Comparison of ENCODE assay signal across 19 cellular contexts in the genomic region with DNA sequence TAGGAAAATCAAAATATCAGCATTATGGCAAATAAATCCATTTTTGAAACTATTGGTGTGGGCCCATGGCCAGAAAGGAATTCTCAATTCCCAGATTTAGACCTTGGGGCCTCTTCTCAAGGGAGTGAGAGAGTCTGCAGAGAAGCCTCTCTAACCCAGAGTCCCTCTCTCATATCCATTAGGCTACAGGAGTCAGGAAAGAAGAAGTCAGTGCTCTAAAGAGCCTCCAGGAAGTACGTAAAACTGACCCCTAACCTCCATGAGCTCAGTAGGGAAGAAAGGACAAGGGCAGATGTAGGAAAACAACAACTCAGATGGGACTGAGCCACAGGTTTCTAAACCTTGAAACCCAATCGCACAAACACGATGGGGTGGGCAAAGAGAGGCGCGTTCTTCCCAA.
"Had no signal": no experiment of that assay in that cellular context is flagged by ENCODE, and none has a peak within 500 bp of the region (broad histone marks: within the 10 kb centered on the region; RNA-seq: fewer than 3 reads in every experiment).

No MANE protein-coding gene starts in this region.

- DNase-seq: activated CD4-positive, alpha-beta T cell treated with anti-CD3 and anti-CD28 coated beads, Interleukin-2, amount 10 ng/mL, durations not matched to agents 7 days and 5 days; activated CD4-positive, CD25-positive, alpha-beta regulatory T cell treated with anti-CD3 and anti-CD28 coated beads, Interleukin-2, amount 50 U/mL, for 72 hours; activated CD8-positive, alpha-beta memory T cell treated with anti-CD3 and anti-CD28 coated beads, Interleukin-2, amount 10 ng/mL, durations not matched to agents 7 days and 5 days; activated CD8-positive, alpha-beta T cell treated with anti-CD3 and anti-CD28 coated beads for 36 hours; activated effector memory CD4-positive, alpha-beta T cell treated with anti-CD3 and anti-CD28 coated beads, Interleukin-2, amount 50 U/mL, for 16 hours; activated naive CD4-positive, alpha-beta T cell treated with anti-CD3 and anti-CD28 coated beads, Interleukin-2, amount 10 ng/mL, durations not matched to agents 7 days and 5 days; activated T-cell treated with anti-CD3 and anti-CD28 coated beads for 4 hours; body of pancreas; kidney glomerular epithelial cell; retina; stimulated activated CD4-positive, alpha-beta T cell treated with anti-CD3 and anti-CD28 coated beads, Interleukin-2, amount 100 ng/mL, for 24 hours; stimulated activated naive B cell treated with anti-CD40 and anti-IgM and Interleukin-4, amounts not matched to agents 10 μg/mL and 1 μg/mL and 100 μg/mL, for 72 hours; WERI-Rb-1 had no signal

- H3K4me1 ChIP-seq: body of pancreas had no signal

- ATAC-seq: activated CD8-positive, alpha-beta memory T cell treated with anti-CD3 and anti-CD28 coated beads, Interleukin-2, amount 10 ng/mL, durations not matched to agents 7 days and 5 days; activated CD8-positive, alpha-beta T cell treated with anti-CD3 and anti-CD28 coated beads for 36 hours; body of pancreas; SK-N-SH treated with all-trans-retinoic acid at 6 μM for 48 hours; stimulated activated naive B cell treated with anti-CD40 and anti-IgM and Interleukin-4, amounts not matched to agents 10 μg/mL and 1 μg/mL and 100 μg/mL, for 72 hours had no signal

- H3K27ac ChIP-seq: body of pancreas, cardiac muscle cell, epithelial cell of prostate, WERI-Rb-1 had no signal

- H3K9me3 ChIP-seq: body of pancreas had no signal

- FAIRE-seq: TTC549 had no signal

- H3K4me3 Mint-ChIP-seq: activated CD4-positive, alpha-beta T cell treated with anti-CD3 and anti-CD28 coated beads, Interleukin-2, amount 10 ng/mL, durations not matched to agents 7 days and 5 days; activated CD8-positive, alpha-beta memory T cell treated with anti-CD3 and anti-CD28 coated beads, Interleukin-2, amount 10 ng/mL, durations not matched to agents 7 days and 5 days; activated CD8-positive, alpha-beta T cell treated with anti-CD3 and anti-CD28 coated beads for 36 hours; activated naive CD4-positive, alpha-beta T cell treated with anti-CD3 and anti-CD28 coated beads, Interleukin-2, amount 10 ng/mL, durations not matched to agents 7 days and 5 days; memory B cell; stimulated activated naive B cell treated with anti-CD40 and anti-IgM and Interleukin-4, amounts not matched to agents 10 μg/mL and 1 μg/mL and 100 μg/mL, for 72 hours; T-helper 2 cell treated with Interferon-gamma antibody and Interleukin-4, amounts not matched to agents 5 μg/mL and 100 μg/mL, for 36 hours had no signal

- H3K4me1 Mint-ChIP-seq: activated CD4-positive, alpha-beta T cell treated with anti-CD3 and anti-CD28 coated beads, Interleukin-2, amount 10 ng/mL, durations not matched to agents 7 days and 5 days; activated CD8-positive, alpha-beta memory T cell treated with anti-CD3 and anti-CD28 coated beads, Interleukin-2, amount 10 ng/mL, durations not matched to agents 7 days and 5 days; activated naive CD4-positive, alpha-beta T cell treated with anti-CD3 and anti-CD28 coated beads, Interleukin-2, amount 10 ng/mL, durations not matched to agents 7 days and 5 days; memory B cell; stimulated activated naive B cell treated with anti-CD40 and anti-IgM and Interleukin-4, amounts not matched to agents 10 μg/mL and 1 μg/mL and 100 μg/mL, for 72 hours had no signal

- H3K36me3 Mint-ChIP-seq: activated CD8-positive, alpha-beta memory T cell treated with anti-CD3 and anti-CD28 coated beads, Interleukin-2, amount 10 ng/mL, durations not matched to agents 7 days and 5 days; activated naive CD4-positive, alpha-beta T cell treated with anti-CD3 and anti-CD28 coated beads, Interleukin-2, amount 10 ng/mL, durations not matched to agents 7 days and 5 days; stimulated activated naive B cell treated with anti-CD40 and anti-IgM and Interleukin-4, amounts not matched to agents 10 μg/mL and 1 μg/mL and 100 μg/mL, for 72 hours had no signal

- H3K9me3 Mint-ChIP-seq: activated CD4-positive, alpha-beta T cell treated with anti-CD3 and anti-CD28 coated beads, Interleukin-2, amount 10 ng/mL, durations not matched to agents 7 days and 5 days; activated CD8-positive, alpha-beta T cell treated with anti-CD3 and anti-CD28 coated beads for 36 hours; activated naive CD4-positive, alpha-beta T cell treated with anti-CD3 and anti-CD28 coated beads, Interleukin-2, amount 10 ng/mL, durations not matched to agents 7 days and 5 days; stimulated activated naive B cell treated with anti-CD40 and anti-IgM and Interleukin-4, amounts not matched to agents 10 μg/mL and 1 μg/mL and 100 μg/mL, for 72 hours; T-helper 2 cell treated with Interferon-gamma antibody and Interleukin-4, amounts not matched to agents 5 μg/mL and 100 μg/mL, for 36 hours had no signal

- H3K36me3 ChIP-seq: cardiac muscle cell, WERI-Rb-1 had no signal

- H3K27ac Mint-ChIP-seq: activated CD4-positive, alpha-beta T cell treated with anti-CD3 and anti-CD28 coated beads, Interleukin-2, amount 10 ng/mL, durations not matched to agents 7 days and 5 days; activated CD8-positive, alpha-beta memory T cell treated with anti-CD3 and anti-CD28 coated beads, Interleukin-2, amount 10 ng/mL, durations not matched to agents 7 days and 5 days; activated CD8-positive, alpha-beta T cell treated with anti-CD3 and anti-CD28 coated beads for 36 hours; activated naive CD4-positive, alpha-beta T cell treated with anti-CD3 and anti-CD28 coated beads, Interleukin-2, amount 10 ng/mL, durations not matched to agents 7 days and 5 days; memory B cell; stimulated activated naive B cell treated with anti-CD40 and anti-IgM and Interleukin-4, amounts not matched to agents 10 μg/mL and 1 μg/mL and 100 μg/mL, for 72 hours; T-helper 2 cell treated with Interferon-gamma antibody and Interleukin-4, amounts not matched to agents 5 μg/mL and 100 μg/mL, for 36 hours had no signal

- H3K4me3 ChIP-seq: body of pancreas, cardiac muscle cell had no signal

- H3K27me3 Mint-ChIP-seq: activated CD4-positive, alpha-beta T cell treated with anti-CD3 and anti-CD28 coated beads, Interleukin-2, amount 10 ng/mL, durations not matched to agents 7 days and 5 days; activated CD8-positive, alpha-beta memory T cell treated with anti-CD3 and anti-CD28 coated beads, Interleukin-2, amount 10 ng/mL, durations not matched to agents 7 days and 5 days; activated CD8-positive, alpha-beta T cell treated with anti-CD3 and anti-CD28 coated beads for 36 hours; activated naive CD4-positive, alpha-beta T cell treated with anti-CD3 and anti-CD28 coated beads, Interleukin-2, amount 10 ng/mL, durations not matched to agents 7 days and 5 days had no signal

- H3K27me3 ChIP-seq: body of pancreas, cardiac muscle cell had no signal
